Comparison of ENCODE assay signal across 1 cellular context in genomic region chr15:42800731-42801474, GRCh38.
TF ChIP-seq lines count a peak whose summit lies in the region.

No MANE protein-coding gene starts in this region.

TF ChIP-seq in HCT116, 20 proteins besides CTCF, POLR2A, EP300 and RAD21 (continued from another document):
- no peak for TF ChIP-seq ATF3 (IDR thresholded peaks at IDR 0.05)
- no peak for TF ChIP-seq MAX (IDR thresholded peaks at IDR 0.05)
- no peak for TF ChIP-seq TCF7L2 (IDR thresholded peaks at IDR 0.05; ENCODE audit: borderline replicate concordance, extremely low read depth, insufficient read depth, insufficient read length)
- TF ChIP-seq ELF1 (IDR thresholded peaks at IDR 0.05; ENCODE audit: borderline replicate concordance, low read depth), result no peak
- no peak for TF ChIP-seq ZNF274 (IDR thresholded peaks at IDR 0.05; ENCODE audit: low read depth, low read length)
- TF ChIP-seq YY1 (IDR thresholded peaks at IDR 0.05; ENCODE audit: extremely low read depth, insufficient replicate concordance, low read depth, low read length), result no peak
- TF ChIP-seq FOSL1 (IDR thresholded peaks at IDR 0.05; ENCODE audit: low read depth), result no peak
- no peak for TF ChIP-seq SIN3A (IDR thresholded peaks at IDR 0.05; ENCODE audit: low read depth)
- no peak for TF ChIP-seq ZBTB33 (IDR thresholded peaks at IDR 0.05; ENCODE audit: extremely low read depth, insufficient replicate concordance, low read length)
- no peak for TF ChIP-seq SRF (IDR thresholded peaks at IDR 0.05; ENCODE audit: low read depth)
- TF ChIP-seq CEBPB (IDR thresholded peaks at IDR 0.05; ENCODE audit: low read depth), result no peak
